Comparison of ENCODE assay signal across 28 cellular contexts in the genomic region with DNA sequence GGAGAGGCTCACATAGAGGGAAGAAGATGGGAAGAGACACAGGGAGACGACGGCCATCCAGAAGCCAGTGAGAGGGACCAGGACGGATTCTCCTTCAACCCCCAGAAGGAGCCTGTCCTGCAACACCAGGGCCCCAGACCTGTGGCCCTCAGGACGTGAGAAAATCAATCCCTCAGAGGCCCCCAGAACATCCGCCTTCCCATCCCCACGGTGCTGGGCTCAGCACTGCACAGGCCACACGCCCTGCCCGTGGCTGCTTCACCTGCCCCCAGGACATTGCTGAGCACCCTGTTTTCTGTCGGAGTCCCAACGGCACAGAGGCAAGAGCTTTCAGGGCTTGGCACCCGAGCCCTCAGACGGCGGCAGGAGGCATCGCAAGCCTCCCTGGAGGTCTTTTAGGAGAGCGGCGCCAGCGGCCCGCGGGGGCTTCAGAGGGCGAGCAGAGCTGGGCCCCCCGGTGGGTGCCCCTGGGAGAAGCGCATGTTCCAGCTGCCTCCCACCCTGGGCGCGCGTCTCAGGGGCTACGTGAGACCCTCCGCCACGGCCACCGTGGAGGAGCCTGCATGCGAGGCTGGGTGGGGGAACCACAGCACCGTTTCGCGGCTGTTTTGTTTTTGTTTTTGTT. TPM values are rescaled to one million over a fixed set of nuclear protein-coding genes. Genes with fewer than 3 reads are reported as not detected.
A peak's percentile ranks its signal among the peaks of the same experiment; 100 is the strongest.
DNase-seq lines count a peak whose midpoint lies in the region; ATAC-seq, FAIRE-seq and TF ChIP-seq lines count a peak whose summit lies in the region.
"Had no signal": no experiment of that assay in that cellular context is flagged by ENCODE, and none has a peak within 500 bp of the region (broad histone marks: within the 10 kb centered on the region; RNA-seq: fewer than 3 reads in every experiment).

No MANE protein-coding gene starts in this region.

- peaks cover 11 to 21% (median 13%) of the 10 kb centered on the region in 7 donors for H3K9me3 Mint-ChIP-seq in CD14-positive monocyte
- H3K9me3 Mint-ChIP-seq: CD8-positive, alpha-beta T cell had no signal

- 88 to 93% methylated on average over 33 of the region's 33 CpGs for WGBS in sigmoid colon, 2 donors

- no peaks in the 10 kb centered on the region for H3K4me1 Mint-ChIP-seq in CD14-positive monocyte
- H3K4me1 Mint-ChIP-seq: naive B cell had no signal

- DNase-seq in activated naive CD4-positive, alpha-beta T cell treated with anti-CD3 and anti-CD28 coated beads, Interleukin-2, amount 50 U/mL, for 16 hours = peak; percentile 4
- DNase-seq in activated naive CD4-positive, alpha-beta T cell (lab: John Stamatoyannopoulos, UW) = no peak
- DNase-seq in CD14-positive monocyte (ENCODE audit: low spot score) (peak; percentile 22), kidney (peak; percentile 45), sigmoid colon (peak; percentile 25), C1 segment of cervical spinal cord (lab: John Stamatoyannopoulos, UW) (no peak), activated gamma-delta T cell (lab: John Stamatoyannopoulos, UW) (no peak)
- DNase-seq: activated CD4-positive, alpha-beta T cell treated with anti-CD3 and anti-CD28 coated beads for 4 hours; activated gamma-delta T cell treated with Interleukin-2 at 50 U/mL for 16 hours; activated T-cell treated with anti-CD3 and anti-CD28 coated beads for 4 hours; CD8-positive, alpha-beta T cell; effector CD4-positive, alpha-beta T cell; KG1; mesendoderm; MG63; naive B cell; NCI-H1417 treated with DMSO at 0.1 percent for 48 hours; NCI-H2081; NCI-H2227 treated with DMSO at 0.1 percent for 48 hours; NCI-H748 treated with DMSO at 0.1 percent for 48 hours; SK-N-SH; stimulated activated CD4-positive, alpha-beta T cell treated with anti-CD3 and anti-CD28 coated beads, Interleukin-4, amount 100 ng/mL, for 1 hour had no signal

- no peak overlapping the region for H3K4me3 Mint-ChIP-seq in CD14-positive monocyte
- H3K4me3 Mint-ChIP-seq: CD8-positive, alpha-beta T cell; naive B cell; T-helper 1 cell treated with Interleukin-12 subunit alpha and Interleukin-12 subunit beta and Interleukin-4 antibody, amounts not matched to agents 30 μg/mL and 1 μg/mL, for 36 hours had no signal

- intact Hi-C loops in CD14-positive monocyte (cut with micrococcal nuclease) = no loop called here
- intact Hi-C loops in kidney (cut with DNase I) = no loop called here
- intact Hi-C loops in sigmoid colon (cut with DNase I) = no loop called here

- H3K4me1 ChIP-seq in kidney (ENCODE audit: control insufficient read depth in 1 of 2, insufficient read depth in 1 of 2, low read depth in 1 of 2, low read length in 2 of 2) (peaks cover 0 to 3% of the 10 kb centered on the region in 2 donors), sigmoid colon (peaks cover 0 to 6% (median 5%) of the 10 kb centered on the region in 4 donors)

- FAIRE-seq in kidney (lab: Jason Lieb, UNC) = no peak
- FAIRE-seq: GM12891, urothelium cell line had no signal

- H3K27ac Mint-ChIP-seq in CD14-positive monocyte = no peak overlapping the region
- H3K27ac Mint-ChIP-seq: CD8-positive, alpha-beta T cell; naive B cell; T-helper 1 cell treated with Interleukin-12 subunit alpha and Interleukin-12 subunit beta and Interleukin-4 antibody, amounts not matched to agents 30 μg/mL and 1 μg/mL, for 36 hours had no signal

- H3K9me3 ChIP-seq in kidney (ENCODE audit: control insufficient read depth in 1 of 2, low read length in 2 of 2) (peaks cover 0 to 6% of the 10 kb centered on the region in 2 donors), sigmoid colon (peaks cover 0 to 3% (median 0%) of the 10 kb centered on the region in 4 donors)
- H3K9me3 ChIP-seq: adrenal gland, MG63 had no signal

- H3K36me3 Mint-ChIP-seq in CD14-positive monocyte = no peaks in the 10 kb centered on the region
- H3K36me3 Mint-ChIP-seq: CD8-positive, alpha-beta T cell had no signal

- no peak for TF ChIP-seq POLR2A in sigmoid colon (IDR thresholded peaks at IDR 0.05)

- H3K9ac ChIP-seq in kidney (ENCODE audit: low read length in 2 of 2) = no peak overlapping the region
- H3K9ac ChIP-seq: SK-N-SH had no signal

- no peak for ATAC-seq in GM19467 (IDR thresholded peaks at IDR 0.05; ENCODE audit: unreplicated experiment)
- ATAC-seq: CD8-positive, alpha-beta T cell had no signal

- H3K4me3 ChIP-seq in kidney (ENCODE audit: low read length in 2 of 2) (no peak overlapping the region), sigmoid colon (no peak overlapping the region)
- H3K4me3 ChIP-seq: adrenal gland, MG63 had no signal

- H3K27me3 Mint-ChIP-seq in CD14-positive monocyte (ENCODE audit: low read depth in 3 of 3) = peaks cover 1 to 7% (median 3%) of the 10 kb centered on the region in 3 donors

- peaks cover 0 to 3% (median 0%) of the 10 kb centered on the region in 3 donors for H3K27me3 ChIP-seq in sigmoid colon
- H3K27me3 ChIP-seq: adrenal gland, MG63 had no signal

- TF ChIP-seq CTCF in CD14-positive monocyte (IDR thresholded peaks at IDR 0.05) (no peak), kidney (IDR thresholded peaks at IDR 0.05; ENCODE audit: borderline replicate concordance, extremely low read depth, insufficient read depth) (no peak), sigmoid colon (IDR thresholded peaks at IDR 0.05) (no peak)

- H3K36me3 ChIP-seq in kidney (ENCODE audit: control insufficient read depth in 1 of 2, insufficient read depth in 2 of 2, low read length in 2 of 2) (no peaks in the 10 kb centered on the region), sigmoid colon (no peaks in the 10 kb centered on the region)
- H3K36me3 ChIP-seq: adrenal gland, MG63 had no signal

- no peak for TF ChIP-seq EP300 in sigmoid colon (IDR thresholded peaks at IDR 0.05)

- H3K27ac ChIP-seq in kidney (ENCODE audit: low read depth in 2 of 2, low read length in 2 of 2) (no peak overlapping the region), sigmoid colon (no peak overlapping the region)
- H3K27ac ChIP-seq: adrenal gland, epithelial cell of prostate had no signal

RNA-seq across cellular contexts. Expression of gene PDGFA, which starts 42.8 kb away (rescaled TPM):
- polyA plus RNA-seq in CD14-positive monocyte (under 1 TPM in 1 of 2 donors, not detected in 1; 0.29 TPM), kidney (ENCODE audit: insufficient read depth, low read depth, low replicate concordance) (14.1 TPM), sigmoid colon (10 to 100 TPM; 19.7 to 21.6 (median 20.0) TPM)
- total RNA-seq in kidney (53.0 TPM), sigmoid colon (10 to 100 TPM; 33.9 to 38.5 (median 36.9) TPM)

Comparison
In these comparisons a context has a peak if more than half of its experiments do, and no peak if none do; other contexts are left out.
1. DNase-seq: peak in activated naive CD4-positive, alpha-beta T cell treated with anti-CD3 and anti-CD28 coated beads, Interleukin-2, amount 50 U/mL, for 16 hours (single experiment), CD14-positive monocyte (single experiment), kidney (single experiment) and sigmoid colon (single experiment); none in activated naive CD4-positive, alpha-beta T cell (0 of 4), C1 segment of cervical spinal cord (0 of 14) and activated gamma-delta T cell (single experiment).
2. RNA of gene PDGFA, which starts 42.8 kb away (polyA plus RNA-seq): 19.7 to 21.6 TPM in sigmoid colon and 14.1 TPM in kidney (single experiment); 0.29 TPM in CD14-positive monocyte; every median in the first group is over 10 times any median in the second.